ENCODE assay signal across 3 cellular contexts in the genomic region with DNA sequence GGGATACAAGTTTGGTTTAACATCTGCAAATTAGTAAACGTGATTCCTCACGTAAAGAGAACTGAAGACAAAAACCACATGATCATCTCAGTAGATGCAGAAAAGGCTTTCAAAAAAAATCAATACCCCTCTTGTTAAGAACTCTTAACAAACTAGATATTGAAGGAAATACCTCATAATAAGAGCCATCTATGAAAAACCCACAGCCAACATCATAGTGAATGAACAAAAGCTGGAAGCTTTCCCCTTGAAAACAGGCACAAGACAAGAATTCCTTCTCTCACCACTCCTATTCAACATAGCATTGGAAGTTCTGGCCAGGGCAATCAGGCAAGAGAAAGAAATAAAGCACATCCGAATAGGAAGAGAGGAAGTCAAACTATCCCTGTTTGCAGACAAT.
"Had no signal": no experiment of that assay in that cellular context is flagged by ENCODE, and none has a peak within 500 bp of the region (broad histone marks: within the 10 kb centered on the region; RNA-seq: fewer than 3 reads in every experiment).

No MANE protein-coding gene starts in this region.

- H3K4me3 ChIP-seq: GM12878 had no signal

- ATAC-seq: GM12878 had no signal

- DNase-seq: GDM1, GF-D8 had no signal
